Comparison of ENCODE assay signal across 17 cellular contexts in genomic region chr7:131654249-131654558, GRCh38.
DNase-seq lines count a peak whose midpoint lies in the region; ATAC-seq and TF ChIP-seq lines count a peak whose summit lies in the region.
"Had no signal": no experiment of that assay in that cellular context is flagged by ENCODE, and none has a peak within 500 bp of the region (broad histone marks: within the 10 kb centered on the region; RNA-seq: fewer than 3 reads in every experiment).

No MANE protein-coding gene starts in this region.

- H3K27me3 Mint-ChIP-seq in Calu3 (ENCODE audit: unreplicated experiment) (peaks cover 3% of the 10 kb centered on the region), WTC11 (ENCODE audit: low read depth) (peaks cover 8% of the 10 kb centered on the region; the same call in 1 of the 2 replicates), nephron (ENCODE audit: low read depth) (peaks cover 4% of the 10 kb centered on the region), immature natural killer cell (ENCODE audit: low read depth in 3 of 3) (peaks cover 0 to 8% (median 5%) of the 10 kb centered on the region in 3 donors)

- BruUV-seq in Calu3 (replicated peaks; lab: Mats Ljungman, UMichigan) (no TSS peak), HCT116 (replicated peaks; lab: Mats Ljungman, UMichigan) (no TSS peak)

- H3K9me3 ChIP-seq in HCT116 (ENCODE audit: control insufficient read depth in 1 of 2, insufficient read depth in 1 of 2, low read depth in 1 of 2, low read length in 2 of 2), result no peaks in the 10 kb centered on the region
- H3K9me3 ChIP-seq: MG63, neutrophil, psoas muscle, stomach, uterus had no signal

- TF ChIP-seq POLR2A in HCT116 (IDR thresholded peaks at IDR 0.05; ENCODE audit: borderline replicate concordance, extremely low read depth, insufficient read depth, insufficient read length), result no peak

- RAD21 ChIA-PET in HCT116 (lab: Charles Lee; ENCODE audit: low non-redundant PET in 1 of 2, low total read pairs in 2 of 2, uncharacterized antibody in 2 of 2, unreplicated experiment in 2 of 2), result interaction anchor here in 1 of 2 experiments (1.2 kb wide), 1 partner anchor 108 kb away, joined by 3 read pairs; no protein-coding TSS in a partner anchor

- H3K9me3 Mint-ChIP-seq in Calu3 (ENCODE audit: low read depth, unreplicated experiment) (no peaks in the 10 kb centered on the region), WTC11 (0 out of 2 replicates have a peak, but pooled peaks cover 3% of the 10 kb centered on the region), nephron (no peaks in the 10 kb centered on the region), immature natural killer cell (no peaks in the 10 kb centered on the region)
- H3K9me3 Mint-ChIP-seq: activated T-cell treated with anti-CD3 and anti-CD28 coated beads, Interleukin-2, amount 50 U/mL, for 4 hours; CD8-positive, alpha-beta memory T cell; effector memory CD8-positive, alpha-beta T cell had no signal

- TF ChIP-seq CTCF in Calu3 (IDR thresholded peaks at IDR 0.05; ENCODE audit: unreplicated experiment), result no peak
- TF ChIP-seq CTCF in HCT116 (IDR thresholded peaks at IDR 0.05 in 2 of 3, conservative IDR thresholded peaks at IDR 0.05 in 1 of 3; ENCODE audit: borderline replicate concordance in 1 of 3, insufficient read depth in 1 of 3, low read depth in 2 of 3, low read length in 2 of 3), result no peak
- TF ChIP-seq CTCF in WTC11 (IDR thresholded peaks at IDR 0.05), result no peak
- no peak for TF ChIP-seq CTCF in nephron (IDR thresholded peaks at IDR 0.05; ENCODE audit: unreplicated experiment in 3 of 3)

- H3K4me3 Mint-ChIP-seq in Calu3 (ENCODE audit: low read depth, unreplicated experiment) (no peak overlapping the region), WTC11 (no peak overlapping the region), nephron (peak overlapping the region; percentile 10 to 72 (median 53)), immature natural killer cell (no peak overlapping the region)
- H3K4me3 Mint-ChIP-seq: activated T-cell treated with anti-CD3 and anti-CD28 coated beads, Interleukin-2, amount 50 U/mL, for 4 hours; CD8-positive, alpha-beta memory T cell; effector memory CD8-positive, alpha-beta T cell had no signal

- ATAC-seq in HCT116 (no peak), WTC11 (no peak), HG03520 (IDR thresholded peaks at IDR 0.05; ENCODE audit: unreplicated experiment) (no peak)

- no peak overlapping the region for H2AFZ ChIP-seq in HCT116 (ENCODE audit: low read depth, low read length, poor library complexity, severe bottlenecking)

- no peak overlapping the region for H3K27ac ChIP-seq in HCT116 (ENCODE audit: low read depth, low read length)
- H3K27ac ChIP-seq: KMS-11, neutrophil, psoas muscle, stomach had no signal

- H3K4me3 ChIP-seq in HCT116 (replicated peaks in 1 of 2; ENCODE audit: low read depth in 1 of 2, low read length in 2 of 2), result no peak overlapping the region
- H3K4me3 ChIP-seq: MG63, psoas muscle, stomach, uterus had no signal

- no peaks in the 10 kb centered on the region for H3K36me3 ChIP-seq in HCT116 (ENCODE audit: control insufficient read depth in 1 of 2, insufficient read depth in 2 of 2, low read length in 2 of 2)
- H3K36me3 ChIP-seq: MG63, neutrophil, stomach, uterus had no signal

- peaks cover 17% of the 10 kb centered on the region for H3K4me1 Mint-ChIP-seq in Calu3 (ENCODE audit: low read depth, unreplicated experiment)
- H3K4me1 Mint-ChIP-seq in WTC11, result peaks cover 51% of the 10 kb centered on the region
- peaks cover under 1% of the 10 kb centered on the region for H3K4me1 Mint-ChIP-seq in nephron
- H3K4me1 Mint-ChIP-seq in immature natural killer cell, result peaks cover 0 to 2% of the 10 kb centered on the region in 2 donors
- H3K4me1 Mint-ChIP-seq: CD8-positive, alpha-beta memory T cell had no signal

- no peak overlapping the region for H3K9ac ChIP-seq in HCT116 (ENCODE audit: low read length)
- H3K9ac ChIP-seq: KMS-11 had no signal

- no peak for TF ChIP-seq RAD21 in HCT116 (IDR thresholded peaks at IDR 0.05; ENCODE audit: low read depth)

- H3K4me1 ChIP-seq in HCT116 (ENCODE audit: control insufficient read depth in 1 of 2, insufficient read depth in 2 of 2, low read length in 2 of 2), result peaks cover 0 to 24% of the 10 kb centered on the region in 2 experiments; a peak in 2 of 4 replicates
- H3K4me1 ChIP-seq: psoas muscle, stomach, uterus had no signal

- H3K36me3 Mint-ChIP-seq in Calu3 (ENCODE audit: insufficient read depth, unreplicated experiment), result no peaks in the 10 kb centered on the region
- H3K36me3 Mint-ChIP-seq in WTC11, result no peaks in the 10 kb centered on the region
- no peaks in the 10 kb centered on the region for H3K36me3 Mint-ChIP-seq in nephron (ENCODE audit: low read depth)
- H3K36me3 Mint-ChIP-seq in immature natural killer cell, result no peaks in the 10 kb centered on the region
- H3K36me3 Mint-ChIP-seq: CD8-positive, alpha-beta memory T cell had no signal

- H4K20me1 ChIP-seq in HCT116 (ENCODE audit: insufficient read depth), result no peaks in the 10 kb centered on the region

- H3K27me3 ChIP-seq in HCT116 (ENCODE audit: insufficient read depth, low read length), result no peaks in the 10 kb centered on the region
- H3K27me3 ChIP-seq: MG63, neutrophil, uterus had no signal

- H3K9me2 ChIP-seq in HCT116 (ENCODE audit: insufficient read depth), result no peaks in the 10 kb centered on the region

- peak overlapping the region; percentile 3 for H3K27ac Mint-ChIP-seq in Calu3 (ENCODE audit: unreplicated experiment)
- H3K27ac Mint-ChIP-seq in WTC11, result peak overlapping the region; percentile 69
- peak overlapping the region; percentile 30 to 85 (median 71) for H3K27ac Mint-ChIP-seq in nephron
- no peak overlapping the region for H3K27ac Mint-ChIP-seq in immature natural killer cell

- H3K4me2 ChIP-seq in HCT116 (ENCODE audit: low read length), result peak overlapping the region; percentile 28
- H3K4me2 ChIP-seq: KMS-11 had no signal

- CTCF ChIA-PET in Calu3 (lab: Charles Lee), result interaction anchor here (0.9 to 1.0 kb wide), 3 partner anchors 9 to 146 kb away, joined by 3 to 6 read pairs (median 3); no protein-coding TSS in a partner anchor
- CTCF ChIA-PET in HCT116 (lab: Charles Lee), result interaction anchor here (1.2 to 3.0 kb wide), 3 partner anchors 109 to 146 kb away, joined by 4 to 18 read pairs (median 11); no protein-coding TSS in a partner anchor
- CTCF ChIA-PET in WTC11 (lab: Charles Lee), result interaction anchor here (0.6 to 4.9 kb wide), 36 partner anchors 11 to 338 kb away, joined by 3 to 118 read pairs (median 6); partner anchors contain the start of gene PODXL

- POLR2A ChIA-PET in HCT116 (lab: Charles Lee), result no interaction called here
- POLR2A ChIA-PET in WTC11 (lab: Charles Lee), result no interaction called here

- no peaks in the 10 kb centered on the region for H3K79me2 ChIP-seq in HCT116 (ENCODE audit: insufficient read depth, low read length)

- DNase-seq in Calu3 (no peak), HCT116 (ENCODE audit: low read depth, low spot score) (no peak), WTC11 (ENCODE audit: low spot score) (no peak), SK-N-DZ (ENCODE audit: low spot score) (no peak), immature natural killer cell (no peak)
- DNase-seq: cortex of kidney had no signal

- intact Hi-C loops in Calu3 (cut with micrococcal nuclease; ENCODE audit: unreplicated experiment), result loop anchor here (1.0 kb wide), 1 partner anchor 146 kb away; no protein-coding TSS in a partner anchor
- intact Hi-C loops in HCT116 (cut with micrococcal nuclease), result loop anchor here (1.0 kb wide), 2 partner anchors 108 to 146 kb away; no protein-coding TSS in a partner anchor

TF ChIP-seq in HCT116, 20 proteins besides CTCF, POLR2A, EP300 and RAD21 (continues in another document):
- TF ChIP-seq TCF7L2 (IDR thresholded peaks at IDR 0.05; ENCODE audit: borderline replicate concordance, extremely low read depth, insufficient read depth, insufficient read length) (no peak), ZFX (IDR thresholded peaks at IDR 0.05) (no peak), YY1 (IDR thresholded peaks at IDR 0.05; ENCODE audit: extremely low read depth, insufficient replicate concordance, low read depth, low read length) (no peak)
- TF ChIP-seq, protein P1, sequence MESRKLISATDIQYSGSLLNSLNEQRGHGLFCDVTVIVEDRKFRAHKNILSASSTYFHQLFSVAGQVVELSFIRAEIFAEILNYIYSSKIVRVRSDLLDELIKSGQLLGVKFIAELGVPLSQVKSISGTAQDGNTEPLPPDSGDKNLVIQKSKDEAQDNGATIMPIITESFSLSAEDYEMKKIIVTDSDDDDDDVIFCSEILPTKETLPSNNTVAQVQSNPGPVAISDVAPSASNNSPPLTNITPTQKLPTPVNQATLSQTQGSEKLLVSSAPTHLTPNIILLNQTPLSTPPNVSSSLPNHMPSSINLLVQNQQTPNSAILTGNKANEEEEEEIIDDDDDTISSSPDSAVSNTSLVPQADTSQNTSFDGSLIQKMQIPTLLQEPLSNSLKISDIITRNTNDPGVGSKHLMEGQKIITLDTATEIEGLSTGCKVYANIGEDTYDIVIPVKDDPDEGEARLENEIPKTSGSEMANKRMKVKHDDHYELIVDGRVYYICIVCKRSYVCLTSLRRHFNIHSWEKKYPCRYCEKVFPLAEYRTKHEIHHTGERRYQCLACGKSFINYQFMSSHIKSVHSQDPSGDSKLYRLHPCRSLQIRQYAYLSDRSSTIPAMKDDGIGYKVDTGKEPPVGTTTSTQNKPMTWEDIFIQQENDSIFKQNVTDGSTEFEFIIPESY (IDR thresholded peaks at IDR 0.05; ENCODE audit: extremely low read depth, insufficient replicate concordance, low read length), result no peak

TF ChIP-seq in WTC11, 78 proteins besides CTCF, POLR2A, EP300 and RAD21:
- TF ChIP-seq, protein P2, sequence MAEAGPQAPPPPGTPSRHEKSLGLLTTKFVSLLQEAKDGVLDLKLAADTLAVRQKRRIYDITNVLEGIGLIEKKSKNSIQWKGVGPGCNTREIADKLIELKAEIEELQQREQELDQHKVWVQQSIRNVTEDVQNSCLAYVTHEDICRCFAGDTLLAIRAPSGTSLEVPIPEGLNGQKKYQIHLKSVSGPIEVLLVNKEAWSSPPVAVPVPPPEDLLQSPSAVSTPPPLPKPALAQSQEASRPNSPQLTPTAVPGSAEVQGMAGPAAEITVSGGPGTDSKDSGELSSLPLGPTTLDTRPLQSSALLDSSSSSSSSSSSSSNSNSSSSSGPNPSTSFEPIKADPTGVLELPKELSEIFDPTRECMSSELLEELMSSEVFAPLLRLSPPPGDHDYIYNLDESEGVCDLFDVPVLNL (CRISPR knock-in tag; IDR thresholded peaks at IDR 0.05; ENCODE audit: borderline replicate concordance, low read depth), result no peak
- TF ChIP-seq ZNF671 (CRISPR knock-in tag; IDR thresholded peaks at IDR 0.05), result no peak

Comparison
In these comparisons a context has a peak if more than half of its experiments do, and no peak if none do; other contexts are left out.
1. H3K27ac Mint-ChIP-seq: peak in Calu3 (single experiment), WTC11 (single experiment) and nephron (3 of 3); none in immature natural killer cell (0 of 6).
2. H3K4me3 Mint-ChIP-seq: peak in nephron (3 of 3); none in Calu3 (single experiment), WTC11 (single experiment) and immature natural killer cell (0 of 5).